Comparison of ENCODE assay signal across 7 cellular contexts in the genomic region with DNA sequence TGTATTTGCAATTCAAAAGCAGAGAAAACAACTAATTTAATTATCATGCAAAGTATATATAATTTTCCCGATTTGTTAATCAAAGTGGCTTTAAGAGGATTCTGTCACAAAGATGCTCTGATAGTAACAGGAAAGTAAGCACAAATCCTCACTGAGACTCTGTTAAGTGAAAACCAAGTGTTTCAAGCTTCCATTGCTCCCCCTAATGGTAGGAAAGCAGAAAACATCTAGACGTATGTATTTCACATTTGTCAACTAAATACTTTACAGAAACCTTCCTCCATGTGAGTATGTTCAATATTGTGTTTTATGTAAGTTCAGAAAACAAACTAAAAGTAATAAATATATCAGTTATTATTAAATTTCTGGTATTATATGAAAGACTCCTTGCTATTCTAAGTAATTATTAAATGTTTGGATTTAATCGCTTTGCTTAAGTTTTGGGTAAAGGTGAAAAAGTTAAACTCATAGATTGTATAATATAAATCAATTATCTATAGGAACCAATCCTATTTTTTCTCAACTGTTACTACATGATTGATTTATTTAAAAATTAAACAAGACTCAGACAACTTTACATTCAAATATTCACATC. TPM values are rescaled to one million over a fixed set of nuclear protein-coding genes. Genes with fewer than 3 reads are reported as not detected.
DNase-seq lines count a peak whose midpoint lies in the region; ATAC-seq and TF ChIP-seq lines count a peak whose summit lies in the region.

No MANE protein-coding gene starts in this region.

- H3K36me3 ChIP-seq in PC-9 (ENCODE audit: low read depth) (no peaks in the 10 kb centered on the region), parathyroid adenoma (ENCODE audit: control insufficient read depth, insufficient read depth, low read length) (no peaks in the 10 kb centered on the region)

- CTCF ChIA-PET in PC-9 (lab: Charles Lee): interaction anchor here (1.2 to 2.3 kb wide), 2 partner anchors 9 to 297 kb away, joined by 4 to 6 read pairs; no protein-coding TSS in a partner anchor

- intact Hi-C loops in PC-9 (cut with micrococcal nuclease; ENCODE audit: unreplicated experiment): loop anchor here (5.0 kb wide), 1 partner anchor 795 kb away; no protein-coding TSS in a partner anchor

- no peaks in the 10 kb centered on the region for H3K9me3 ChIP-seq in PC-9 (ENCODE audit: insufficient read depth, low read depth)
- no peaks in the 10 kb centered on the region for H3K9me3 ChIP-seq in parathyroid adenoma (ENCODE audit: control insufficient read depth, low read length)

- TF ChIP-seq RAD21 in Ishikawa (IDR thresholded peaks at IDR 0.05; ENCODE audit: low read depth): peak; percentile 67

- no peak overlapping the region for H3K4me3 ChIP-seq in GM12864 (ENCODE audit: low read depth, low read length)
- H3K4me3 ChIP-seq in PC-9: no peak overlapping the region
- no peak overlapping the region for H3K4me3 ChIP-seq in epithelial cell of proximal tubule (ENCODE audit: low read depth, low read length)
- H3K4me3 ChIP-seq in parathyroid adenoma (ENCODE audit: low read depth, low read length): no peak overlapping the region

- H3K4me1 ChIP-seq in PC-9 (replicated peaks; ENCODE audit: insufficient read depth) (no peaks in the 10 kb centered on the region), parathyroid adenoma (no peaks in the 10 kb centered on the region)

- H2AFZ ChIP-seq in PC-9 (no peak overlapping the region), parathyroid adenoma (no peak overlapping the region)

- no peaks in the 10 kb centered on the region for H3F3A ChIP-seq in PC-9 (ENCODE audit: insufficient read depth, low read depth)

- H3K9ac ChIP-seq in parathyroid adenoma: no peak overlapping the region

- peak; percentile 76 for ATAC-seq in GM21717 (IDR thresholded peaks at IDR 0.05; ENCODE audit: unreplicated experiment)

- H4K20me1 ChIP-seq in PC-9 (ENCODE audit: insufficient read depth): no peaks in the 10 kb centered on the region

- TF ChIP-seq CTCF in GM12864 (IDR thresholded peaks at IDR 0.05; ENCODE audit: low read depth, low read length, missing control alignments): peak; percentile 70
- peak; percentile 83 for TF ChIP-seq CTCF in PC-9 (conservative IDR thresholded peaks at IDR 0.05)
- TF ChIP-seq CTCF in epithelial cell of proximal tubule (conservative IDR thresholded peaks at IDR 0.05; ENCODE audit: low read depth, low read length): peak; percentile 79
- peak; percentile 67 for TF ChIP-seq CTCF in parathyroid adenoma (IDR thresholded peaks at IDR 0.05)

- H3K9me2 ChIP-seq in PC-9 (ENCODE audit: insufficient read depth): no peaks in the 10 kb centered on the region

- DNase-seq in GM12864 (ENCODE audit: low read depth) (no peak), PC-9 (no peak), epithelial cell of proximal tubule (ENCODE audit: low read depth) (peak; percentile 31), DMS79 treated with DMSO at 0.1 percent for 48 hours (lab: John Stamatoyannopoulos, UW) (no peak)

- no peak overlapping the region for H3K27ac ChIP-seq in PC-9
- H3K27ac ChIP-seq in parathyroid adenoma: no peak overlapping the region

- H3K79me2 ChIP-seq in PC-9 (ENCODE audit: low read depth) (no peaks in the 10 kb centered on the region), parathyroid adenoma (no peaks in the 10 kb centered on the region)

- no peaks in the 10 kb centered on the region for H3K27me3 ChIP-seq in PC-9 (ENCODE audit: insufficient read depth, low read depth)
- H3K27me3 ChIP-seq in parathyroid adenoma (ENCODE audit: control insufficient read depth, insufficient read depth, low read length): no peaks in the 10 kb centered on the region

- no peak overlapping the region for H3K4me2 ChIP-seq in PC-9
- no peak overlapping the region for H3K4me2 ChIP-seq in parathyroid adenoma (ENCODE audit: low read length)

- TF ChIP-seq EP300 in Ishikawa (IDR thresholded peaks at IDR 0.05; ENCODE audit: borderline replicate concordance): no peak

- no TSS peak for BruUV-seq in PC-9 (replicated peaks; lab: Mats Ljungman, UMichigan)

- POLR2A ChIA-PET in PC-9 (lab: Charles Lee; ENCODE audit: unreplicated experiment): no interaction called here

TF ChIP-seq in Ishikawa, 13 proteins besides CTCF, POLR2A, EP300 and RAD21:
- TF ChIP-seq ZBTB7A (IDR thresholded peaks at IDR 0.05; ENCODE audit: low read depth) (no peak), TCF12 (IDR thresholded peaks at IDR 0.05; ENCODE audit: low read depth) (no peak)

RNA-seq across cellular contexts. Expression of gene NTS, which starts 1.5 kb away (rescaled TPM):
- total RNA-seq in PC-9 (2021) (not detected in 2 replicates), epithelial cell of proximal tubule (0.51 TPM in 1 of 2 replicates, not detected in the other)

RNA-seq across cellular contexts. Expression of gene RASSF9, which starts 36.4 kb away (rescaled TPM):
- total RNA-seq in PC-9 (2021) (0.46 and 0.95 TPM in 2 replicates), epithelial cell of proximal tubule (1.8 and 3.8 TPM in 2 replicates)
